11 cellular contexts compared by ENCODE assay signal in the genomic region with DNA sequence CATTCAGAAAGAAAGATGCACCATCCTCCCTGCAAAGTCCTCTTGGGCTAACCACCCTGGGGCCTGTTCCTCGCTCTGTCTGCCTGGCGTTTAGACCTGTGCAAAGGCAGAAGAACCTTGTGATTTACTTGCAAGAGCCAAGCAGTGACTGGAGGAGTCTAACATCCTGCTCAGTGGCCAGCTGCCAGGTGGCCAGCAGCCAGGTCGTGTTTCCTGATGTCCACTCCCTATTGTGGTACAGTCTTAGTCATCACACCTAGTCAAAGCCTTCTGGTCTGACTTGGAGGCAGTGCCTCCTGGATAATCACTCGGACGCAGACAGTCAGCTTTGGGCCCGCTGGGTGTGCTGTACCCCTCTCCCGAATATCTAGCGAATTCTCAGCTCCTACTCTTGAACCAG.
DNase-seq lines count a peak whose midpoint lies in the region; ATAC-seq and TF ChIP-seq lines count a peak whose summit lies in the region.
"Had no signal": no experiment of that assay in that cellular context is flagged by ENCODE, and none has a peak within 500 bp of the region (broad histone marks: within the 10 kb centered on the region; RNA-seq: fewer than 3 reads in every experiment).

No MANE protein-coding gene starts in this region.

- peak; percentile 52 to 86 for ATAC-seq in right cardiac atrium
- peak; percentile 56 for ATAC-seq in upper lobe of right lung
- ATAC-seq in GM19397 (IDR thresholded peaks at IDR 0.05; ENCODE audit: unreplicated experiment): no peak
- ATAC-seq: Panc1 had no signal

- H3K36me3 ChIP-seq in adrenal gland (replicated peaks in 1 of 2): no peaks in the 10 kb centered on the region
- no peaks in the 10 kb centered on the region for H3K36me3 ChIP-seq in upper lobe of right lung

- H3K4me3 Mint-ChIP-seq in activated naive CD4-positive, alpha-beta T cell treated with anti-CD3 and anti-CD28 coated beads for 36 hours: no peak overlapping the region
- H3K4me3 Mint-ChIP-seq: activated naive CD8-positive, alpha-beta T cell treated with anti-CD3 and anti-CD28 coated beads, Interleukin-2, amount 10 ng/mL, durations not matched to agents 7 days and 5 days had no signal

- intact Hi-C loops in adrenal gland (cut with DNase I): loop anchor here in 1 of 2 donors (5.0 kb wide), 1 partner anchor 646 kb away; no protein-coding TSS in a partner anchor
- intact Hi-C loops in right cardiac atrium (cut with DNase I): loop anchor here in 2 of 4 donors (10.0 kb wide), 2 partner anchors 83 to 463 kb away; no protein-coding TSS in a partner anchor
- intact Hi-C loops in upper lobe of right lung (cut with DNase I): no loop called here
- intact Hi-C loops in activated naive CD4-positive, alpha-beta T cell treated with anti-CD3 and anti-CD28 coated beads for 36 hours (cut with micrococcal nuclease): no loop called here

- H3K27ac Mint-ChIP-seq in activated naive CD4-positive, alpha-beta T cell treated with anti-CD3 and anti-CD28 coated beads for 36 hours: no peak overlapping the region
- H3K27ac Mint-ChIP-seq: activated naive CD8-positive, alpha-beta T cell treated with anti-CD3 and anti-CD28 coated beads, Interleukin-2, amount 10 ng/mL, durations not matched to agents 7 days and 5 days had no signal

- H3K9me3 Mint-ChIP-seq in activated naive CD4-positive, alpha-beta T cell treated with anti-CD3 and anti-CD28 coated beads for 36 hours: no peaks in the 10 kb centered on the region
- H3K9me3 Mint-ChIP-seq: activated naive CD8-positive, alpha-beta T cell treated with anti-CD3 and anti-CD28 coated beads, Interleukin-2, amount 10 ng/mL, durations not matched to agents 7 days and 5 days had no signal

- no peak for TF ChIP-seq CTCF in adrenal gland (IDR thresholded peaks at IDR 0.05)
- no peak for TF ChIP-seq CTCF in upper lobe of right lung (IDR thresholded peaks at IDR 0.05)

- 78 to 88% (median 81%) methylated on average over 8 of the region's 8 CpGs for WGBS in adrenal gland, 4 donors
- WGBS in right cardiac atrium: 69% methylated on average over 8 of the region's 8 CpGs

- H3K4me1 ChIP-seq in adrenal gland (replicated peaks in 1 of 2) (peaks cover 0 to 4% of the 10 kb centered on the region in 2 donors), right cardiac atrium (ENCODE audit: control insufficient read depth, insufficient read depth, low read length) (peaks cover 6% of the 10 kb centered on the region), upper lobe of right lung (no peaks in the 10 kb centered on the region)

- H3K4me1 Mint-ChIP-seq in activated naive CD4-positive, alpha-beta T cell treated with anti-CD3 and anti-CD28 coated beads for 36 hours (ENCODE audit: low read depth): peaks cover 21% of the 10 kb centered on the region

- H3K27me3 ChIP-seq in adrenal gland (no peaks in the 10 kb centered on the region), right cardiac atrium (ENCODE audit: control insufficient read depth, insufficient read depth) (no peaks in the 10 kb centered on the region), upper lobe of right lung (no peaks in the 10 kb centered on the region)

- H3K27me3 Mint-ChIP-seq in activated naive CD4-positive, alpha-beta T cell treated with anti-CD3 and anti-CD28 coated beads for 36 hours (ENCODE audit: low read depth): peaks cover 2% of the 10 kb centered on the region

- DNase-seq in NCI-H1092 treated with DMSO at 0.1 percent for 48 hours (lab: John Stamatoyannopoulos, UW) (peak; percentile 18), NCI-H1092 (lab: John Stamatoyannopoulos, UW) (no peak), adrenal gland (peak; percentile 64 to 92 (median 80)), right cardiac atrium (peak; percentile 86 to 93 (median 91)), upper lobe of right lung (peak; percentile 82), putamen (ENCODE audit: low spot score) (no peak)
- DNase-seq in activated naive CD4-positive, alpha-beta T cell treated with anti-CD3 and anti-CD28 coated beads for 36 hours: no peak
- DNase-seq: 8988T; activated naive CD8-positive, alpha-beta T cell treated with anti-CD3 and anti-CD28 coated beads, Interleukin-2, amount 10 ng/mL, durations not matched to agents 7 days and 5 days had no signal

- H3K27ac ChIP-seq in adrenal gland (no peak overlapping the region), right cardiac atrium (ENCODE audit: low read length) (no peak overlapping the region), upper lobe of right lung (no peak overlapping the region)

- no peaks in the 10 kb centered on the region for H3K36me3 Mint-ChIP-seq in activated naive CD4-positive, alpha-beta T cell treated with anti-CD3 and anti-CD28 coated beads for 36 hours (ENCODE audit: low read depth)
- H3K36me3 Mint-ChIP-seq: activated naive CD8-positive, alpha-beta T cell treated with anti-CD3 and anti-CD28 coated beads, Interleukin-2, amount 10 ng/mL, durations not matched to agents 7 days and 5 days had no signal

- TF ChIP-seq POLR2A in adrenal gland (IDR thresholded peaks at IDR 0.05): no peak

- H3K4me3 ChIP-seq in adrenal gland: no peak overlapping the region
- no peak overlapping the region for H3K4me3 ChIP-seq in right cardiac atrium (ENCODE audit: low read length)
- H3K4me3 ChIP-seq in upper lobe of right lung: no peak overlapping the region

- CTCF ChIA-PET in activated naive CD4-positive, alpha-beta T cell treated with anti-CD3 and anti-CD28 coated beads for 36 hours (lab: Charles Lee): interaction anchor here (0.7 kb wide), 1 partner anchor 38 kb away, joined by 3 read pairs; no protein-coding TSS in a partner anchor

- H3K9me3 ChIP-seq in adrenal gland (replicated peaks in 1 of 3) (no peaks in the 10 kb centered on the region), right cardiac atrium (ENCODE audit: control insufficient read depth, low read length) (no peaks in the 10 kb centered on the region), upper lobe of right lung (no peaks in the 10 kb centered on the region)

Comparison
In these comparisons a context has a peak if more than half of its experiments do, and no peak if none do; other contexts are left out.
1. DNase-seq: peak in NCI-H1092 treated with DMSO at 0.1 percent for 48 hours (single experiment), adrenal gland (7 of 7), right cardiac atrium (3 of 3) and upper lobe of right lung (single experiment); none in NCI-H1092 (single experiment), activated naive CD4-positive, alpha-beta T cell treated with anti-CD3 and anti-CD28 coated beads for 36 hours (single experiment) and putamen (single experiment).